In the genomic region with DNA sequence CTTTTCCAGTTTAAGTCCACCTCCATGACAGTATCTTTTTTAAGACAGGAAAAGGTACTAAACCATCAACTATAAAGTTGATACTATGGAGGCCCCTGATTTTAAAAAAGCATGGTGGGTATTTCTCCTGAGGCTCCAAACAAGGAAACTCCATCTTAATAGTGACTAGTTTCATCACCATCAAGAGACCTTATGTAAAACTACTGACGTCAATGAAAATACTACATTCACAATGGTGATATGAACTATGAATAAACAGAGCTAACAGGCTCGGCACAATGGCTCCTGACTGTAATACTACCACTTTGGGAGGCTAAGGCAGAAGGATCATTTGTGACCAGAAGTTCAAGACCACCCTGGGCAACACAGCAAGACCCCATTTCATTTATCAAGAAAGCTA, we compare ENCODE assay signal across 28 cellular contexts.
"Had no signal": no experiment of that assay in that cellular context is flagged by ENCODE, and none has a peak within 500 bp of the region (broad histone marks: within the 10 kb centered on the region; RNA-seq: fewer than 3 reads in every experiment).

No MANE protein-coding gene starts in this region.

- H3K9me3 Mint-ChIP-seq: activated CD4-positive, alpha-beta memory T cell treated with anti-CD3 and anti-CD28 coated beads, Interleukin-2, amount 10 ng/mL, durations not matched to agents 7 days and 5 days; T-helper 1 cell treated with Interleukin-12 subunit alpha and Interleukin-12 subunit beta and Interleukin-4 antibody, amounts not matched to agents 30 μg/mL and 1 μg/mL, for 36 hours had no signal

- ATAC-seq: activated T-helper 17 cell treated with anti-CD3 and anti-CD28 coated beads, Interleukin-2, amount 50 U/mL, for 72 hours; SK-N-SH treated with all-trans-retinoic acid at 6 μM for 48 hours had no signal

- H3K27me3 ChIP-seq: brain microvascular endothelial cell, MG63, Peyer's patch, SJCRH30 had no signal

- H3K4me1 ChIP-seq: SJCRH30 had no signal

- H3K4me3 Mint-ChIP-seq: activated CD4-positive, alpha-beta memory T cell treated with anti-CD3 and anti-CD28 coated beads, Interleukin-2, amount 10 ng/mL, durations not matched to agents 7 days and 5 days; activated CD4-positive, alpha-beta T cell treated with anti-CD3 and anti-CD28 coated beads, Interleukin-2, amount 10 ng/mL, durations not matched to agents 7 days and 5 days; activated naive CD4-positive, alpha-beta T cell treated with anti-CD3 and anti-CD28 coated beads for 36 hours; activated naive CD8-positive, alpha-beta T cell; activated T-helper 17 cell treated with anti-CD3 and anti-CD28 coated beads, Interleukin-2, amount 50 U/mL, for 72 hours; T-helper 1 cell treated with Interleukin-12 subunit alpha and Interleukin-12 subunit beta and Interleukin-4 antibody, amounts not matched to agents 30 μg/mL and 1 μg/mL, for 36 hours had no signal

- DNase-seq: activated CD4-positive, alpha-beta memory T cell treated with anti-CD3 and anti-CD28 coated beads, Interleukin-2, amount 10 ng/mL, durations not matched to agents 7 days and 5 days; activated CD4-positive, alpha-beta T cell treated with anti-CD3 and anti-CD28 coated beads, Interleukin-2, amount 10 ng/mL, durations not matched to agents 7 days and 5 days; activated CD4-positive, CD25-positive, alpha-beta regulatory T cell; activated gamma-delta T cell; activated naive CD4-positive, alpha-beta T cell treated with anti-CD3 and anti-CD28 coated beads for 36 hours; activated T-cell treated with anti-CD3 and anti-CD28 coated beads for 4 hours; activated T-cell treated with anti-CD3 and anti-CD28 coated beads, Interleukin-2, amount 50 U/mL, for 48 hours; brain microvascular endothelial cell; MG63; MV-4-11; NCI-H1092 treated with DMSO at 0.1 percent for 48 hours; NCI-H1417 treated with DMSO at 0.1 percent for 48 hours; NCI-H1694; NCI-H2029; NCI-H345; NCI-H510A; NCI-H526 treated with DMSO at 0.1 percent for 48 hours; NCI-H82; Peyer's patch; Right ventricle myocardium superior; SJCRH30; T-helper 9 cell had no signal

- H3K9me3 ChIP-seq: MG63, Peyer's patch, SJCRH30 had no signal

- H3K27ac Mint-ChIP-seq: activated CD4-positive, alpha-beta memory T cell treated with anti-CD3 and anti-CD28 coated beads, Interleukin-2, amount 10 ng/mL, durations not matched to agents 7 days and 5 days; activated naive CD4-positive, alpha-beta T cell treated with anti-CD3 and anti-CD28 coated beads for 36 hours; activated naive CD8-positive, alpha-beta T cell; activated T-helper 17 cell treated with anti-CD3 and anti-CD28 coated beads, Interleukin-2, amount 50 U/mL, for 72 hours; T-helper 1 cell treated with Interleukin-12 subunit alpha and Interleukin-12 subunit beta and Interleukin-4 antibody, amounts not matched to agents 30 μg/mL and 1 μg/mL, for 36 hours had no signal

- H3K27ac ChIP-seq: brain microvascular endothelial cell, KMS-11, Peyer's patch, RWPE1, SJCRH30 had no signal

- H3K4me3 ChIP-seq: MG63, Peyer's patch, SJCRH30 had no signal

- H3K9ac ChIP-seq: KMS-11 had no signal

- H3K27me3 Mint-ChIP-seq: activated CD4-positive, alpha-beta memory T cell treated with anti-CD3 and anti-CD28 coated beads, Interleukin-2, amount 10 ng/mL, durations not matched to agents 7 days and 5 days; activated CD4-positive, alpha-beta T cell treated with anti-CD3 and anti-CD28 coated beads, Interleukin-2, amount 10 ng/mL, durations not matched to agents 7 days and 5 days; activated naive CD8-positive, alpha-beta T cell; activated T-helper 17 cell treated with anti-CD3 and anti-CD28 coated beads, Interleukin-2, amount 50 U/mL, for 72 hours had no signal

- H3K4me2 ChIP-seq: KMS-11 had no signal

- H3K36me3 ChIP-seq: brain microvascular endothelial cell, MG63, Peyer's patch, SJCRH30 had no signal
